ENCODE assay signal across 1 cellular context in genomic region chr16:28865722-28866453, GRCh38.
TF ChIP-seq lines count a peak whose summit lies in the region.

No MANE protein-coding gene starts in this region.

TF ChIP-seq in HepG2, 621 proteins besides CTCF, POLR2A, EP300 and RAD21 (continued from another document and continues in another):
- no peak for TF ChIP-seq ZNF318 (CRISPR knock-in tag; IDR thresholded peaks at IDR 0.05)
- peak; percentile 35; the same call in 1 of the 2 replicates for TF ChIP-seq AKAP8 (CRISPR knock-in tag; IDR thresholded peaks at IDR 0.05)
- TF ChIP-seq HNRNPUL1 (IDR thresholded peaks at IDR 0.05; ENCODE audit: low read depth, low read length): no peak
- TF ChIP-seq ZNF7 (CRISPR knock-in tag; IDR thresholded peaks at IDR 0.05): no peak
- no peak for TF ChIP-seq WIZ (CRISPR knock-in tag; IDR thresholded peaks at IDR 0.05)
- no peak for TF ChIP-seq TRIM24 (CRISPR knock-in tag; IDR thresholded peaks at IDR 0.05)
- TF ChIP-seq ATRX (CRISPR knock-in tag; IDR thresholded peaks at IDR 0.05; ENCODE audit: borderline replicate concordance): no peak
- no peak for TF ChIP-seq ZNF260 (CRISPR knock-in tag; IDR thresholded peaks at IDR 0.05; ENCODE audit: borderline replicate concordance, low read depth)
- TF ChIP-seq ONECUT2 (CRISPR knock-in tag; IDR thresholded peaks at IDR 0.05): no peak
- peak; percentile 58; the same call in 1 of the 2 replicates for TF ChIP-seq ZNF501 (CRISPR knock-in tag; IDR thresholded peaks at IDR 0.05)
- TF ChIP-seq ZNF598 (CRISPR knock-in tag; IDR thresholded peaks at IDR 0.05; ENCODE audit: borderline replicate concordance): no peak
- no peak for TF ChIP-seq KLF12 (CRISPR knock-in tag; IDR thresholded peaks at IDR 0.05; ENCODE audit: borderline replicate concordance)
- TF ChIP-seq DR1 (CRISPR knock-in tag; IDR thresholded peaks at IDR 0.05): no peak
- 0 out of 2 replicates have a peak, but pooled peaks have one; percentile 12 for TF ChIP-seq ZNF646 (CRISPR knock-in tag; IDR thresholded peaks at IDR 0.05)
- no peak for TF ChIP-seq ZNF660 (CRISPR knock-in tag; IDR thresholded peaks at IDR 0.05; ENCODE audit: borderline replicate concordance, low read depth)
- no peak for TF ChIP-seq ZNF510 (CRISPR knock-in tag; IDR thresholded peaks at IDR 0.05; ENCODE audit: low read depth)
- TF ChIP-seq CHD2 (IDR thresholded peaks at IDR 0.05; ENCODE audit: low read depth, low read length): no peak
- no peak for TF ChIP-seq ZSCAN20 (CRISPR knock-in tag; IDR thresholded peaks at IDR 0.05; ENCODE audit: borderline replicate concordance)
- peak; percentile 30; the same call in 1 of the 2 replicates for TF ChIP-seq ZSCAN31 (CRISPR knock-in tag; IDR thresholded peaks at IDR 0.05; ENCODE audit: low read depth)
- peak; percentile 52; the same call in 1 of the 2 replicates for TF ChIP-seq ZBTB25 (CRISPR knock-in tag; IDR thresholded peaks at IDR 0.05)
- no peak for TF ChIP-seq XRCC5 (optimal IDR thresholded peaks at IDR 0.05; ENCODE audit: low read length)
- TF ChIP-seq RBAK (CRISPR knock-in tag; IDR thresholded peaks at IDR 0.05): no peak
- no peak for TF ChIP-seq HINFP (CRISPR knock-in tag; IDR thresholded peaks at IDR 0.05; ENCODE audit: low read depth)
- no peak for TF ChIP-seq CEBPG (CRISPR knock-in tag; IDR thresholded peaks at IDR 0.05)
- TF ChIP-seq ZFP36L2 (CRISPR knock-in tag; IDR thresholded peaks at IDR 0.05): no peak
- TF ChIP-seq KAT8 (CRISPR knock-in tag; IDR thresholded peaks at IDR 0.05): no peak
- no peak; the same call in 1 of the 2 replicates for TF ChIP-seq PCBP1 (IDR thresholded peaks at IDR 0.05; ENCODE audit: borderline replicate concordance, low read depth, low read length)
- TF ChIP-seq ZNF34 (CRISPR knock-in tag; IDR thresholded peaks at IDR 0.05; ENCODE audit: borderline replicate concordance): no peak
- no peak for TF ChIP-seq PPARG (CRISPR knock-in tag; conservative IDR thresholded peaks at IDR 0.05)
- no peak for TF ChIP-seq DMTF1 (CRISPR knock-in tag; IDR thresholded peaks at IDR 0.05)
- no peak for TF ChIP-seq ZHX1 (CRISPR knock-in tag; IDR thresholded peaks at IDR 0.05; ENCODE audit: low read depth)
- TF ChIP-seq MAFK (conservative IDR thresholded peaks at IDR 0.05 in 1 of 2, IDR thresholded peaks at IDR 0.05 in 1 of 2; ENCODE audit: low read length in 2 of 2): no peak
- TF ChIP-seq MTERF4 (CRISPR knock-in tag; IDR thresholded peaks at IDR 0.05): no peak
- no peak; the same call in 1 of the 2 replicates for TF ChIP-seq ZNF205 (CRISPR knock-in tag; IDR thresholded peaks at IDR 0.05)
- no peak for TF ChIP-seq ZNF562 (CRISPR knock-in tag; IDR thresholded peaks at IDR 0.05; ENCODE audit: borderline replicate concordance)
- TF ChIP-seq TGIF2 (CRISPR knock-in tag; IDR thresholded peaks at IDR 0.05): no peak
- 0 out of 2 replicates have a peak, but pooled peaks have one; percentile 39 for TF ChIP-seq TBX2 (CRISPR knock-in tag; IDR thresholded peaks at IDR 0.05; ENCODE audit: borderline replicate concordance)
